ENCODE assay signal across 8 cellular contexts in genomic region chr22:37019309-37020191, GRCh38. TPM values are rescaled to one million over a fixed set of nuclear protein-coding genes. Genes with fewer than 3 reads are reported as not detected.
DNase-seq lines count a peak whose midpoint lies in the region; ATAC-seq, FAIRE-seq and TF ChIP-seq lines count a peak whose summit lies in the region.

MPST (plus strand) TSS chr22:37019742; CDS start chr22:37019837, 95 bp downstream.
TST (minus strand) TSS chr22:37019447; CDS start chr22:37018732, 715 bp downstream.

- in situ Hi-C loops in transverse colon (cut with MboI; ENCODE audit: low pct_ligation_motif_present in 1 of 4, low pct_unique_long_range_greater_than_20kb in 1 of 4, low sequenced_read_pairs in 3 of 4): no loop called here

- peak within 1 kb of the TSS; percentile 91 for H3K4me3 Mint-ChIP-seq in nephron progenitor cell

- TF ChIP-seq EP300 in transverse colon (IDR thresholded peaks at IDR 0.05; ENCODE audit: low read depth): no peak

- no peaks in the 10 kb centered on the region for H4K20me1 ChIP-seq in OCI-LY7 (ENCODE audit: insufficient read depth, low read length)

- peaks cover 6% of the 10 kb centered on the region for H3K36me3 Mint-ChIP-seq in nephron progenitor cell (ENCODE audit: low read depth)

- CTCF ChIA-PET in OCI-LY7 (lab: Charles Lee; ENCODE audit: unreplicated experiment): interaction anchor here (1.0 kb wide), 1 partner anchor 25 kb away, joined by 10 read pairs; no protein-coding TSS in a partner anchor

- H3K4me2 ChIP-seq in OCI-LY7 (ENCODE audit: low read length): peak within 1 kb of the TSS; percentile 85

- H3K9me2 ChIP-seq in OCI-LY7 (ENCODE audit: insufficient read depth, low read length): no peaks in the 10 kb centered on the region

- H3K27ac ChIP-seq in OCI-LY7 (ENCODE audit: low read depth, low read length, poor library complexity, severe bottlenecking): peak within 1 kb of the TSS; percentile 46
- H3K27ac ChIP-seq in transverse colon: peak within 1 kb of the TSS; percentile 92 to 99 (median 99)

- 0 to 2% methylated on average over 3 to 54 of the region's 107 CpGs for WGBS in transverse colon (ENCODE audit: low coverage in 1 of 2), 2 donors

- H2AFZ ChIP-seq in OCI-LY7 (ENCODE audit: low read length): peak within 1 kb of the TSS; percentile 96

- H3K27me3 ChIP-seq in transverse colon: no peaks in the 10 kb centered on the region

- peak within 1 kb of the TSS; percentile 92 for H3K4me3 ChIP-seq in AG09309 (ENCODE audit: control insufficient read depth, low read depth, low read length)
- H3K4me3 ChIP-seq in OCI-LY7 (ENCODE audit: low read depth, low read length, poor library complexity, severe bottlenecking): peak within 1 kb of the TSS; percentile 90
- H3K4me3 ChIP-seq in transverse colon: peak within 1 kb of the TSS; percentile 56 to 97 (median 93)

- H3K9me3 ChIP-seq in OCI-LY7 (ENCODE audit: low read length) (no peaks in the 10 kb centered on the region), transverse colon (no peaks in the 10 kb centered on the region)

- peaks cover 59% of the 10 kb centered on the region for H3K4me1 Mint-ChIP-seq in nephron progenitor cell

- intact Hi-C loops in OCI-LY7 (cut with micrococcal nuclease; ENCODE audit: unreplicated experiment): loop anchor here (5.0 kb wide), 1 partner anchor 157 kb away; the partner anchor contains the start of gene NCF4
- intact Hi-C loops in transverse colon (cut with DNase I; ENCODE audit: low total_unique reads): no loop called here

- ATAC-seq in GM18511 (IDR thresholded peaks at IDR 0.05; ENCODE audit: unreplicated experiment): peak; percentile 75
- peak; percentile 68 for ATAC-seq in HG03342 (IDR thresholded peaks at IDR 0.05; ENCODE audit: unreplicated experiment)

- DNase-seq in AG09309 (ENCODE audit: low read depth) (no peak), OCI-LY7 (ENCODE audit: low spot score) (peak; percentile 86), frontal cortex (ENCODE audit: low spot score in 2 of 2) (peak; percentile 89 to 93), nephron progenitor cell (peak; percentile 86), transverse colon (peak; percentile 84)
- DNase-seq in activated naive CD4-positive, alpha-beta T cell treated with Interleukin-2 at 50 U/mL for 16 hours: peak; percentile 45

- H3K27me3 Mint-ChIP-seq in nephron progenitor cell (ENCODE audit: low read depth, poor library complexity): peaks cover 3% of the 10 kb centered on the region

- H3K27ac Mint-ChIP-seq in nephron progenitor cell: peak within 1 kb of the TSS; percentile 72

- no TSS peak for BruUV-seq in OCI-LY7 (replicated peaks; lab: Mats Ljungman, UMichigan)

- no peaks in the 10 kb centered on the region for H3K9me3 Mint-ChIP-seq in nephron progenitor cell

- H3K36me3 ChIP-seq in OCI-LY7 (ENCODE audit: insufficient read depth, low read length) (no peaks in the 10 kb centered on the region), transverse colon (peaks cover 0 to 3% (median 0%) of the 10 kb centered on the region in 4 donors)

- H3K4me1 ChIP-seq in OCI-LY7 (ENCODE audit: insufficient read depth, low read length, poor library complexity, severe bottlenecking) (peaks cover 13% of the 10 kb centered on the region), transverse colon (peaks cover 46 to 80% (median 77%) of the 10 kb centered on the region in 4 donors)

- POLR2A ChIA-PET in OCI-LY7 (lab: Charles Lee): interaction anchor here (0.5 to 0.8 kb wide), 4 partner anchors 27 to 560 kb away, joined by 3 to 4 read pairs (median 3); partner anchors contain the start of genes EIF3D and LGALS2

- FAIRE-seq in frontal cortex (lab: Jason Lieb, UNC): no peak

- TF ChIP-seq POLR2A in transverse colon (IDR thresholded peaks at IDR 0.05): peak; percentile 80

- TF ChIP-seq CTCF in AG09309 (IDR thresholded peaks at IDR 0.05; ENCODE audit: control insufficient read depth, insufficient read depth, low read depth, low read length, missing control alignments) (no peak), OCI-LY7 (conservative IDR thresholded peaks at IDR 0.05; ENCODE audit: low read length) (peak; percentile 24; the same call in 1 of the 2 replicates), nephron progenitor cell (IDR thresholded peaks at IDR 0.05) (no peak), transverse colon (IDR thresholded peaks at IDR 0.05) (peak in 3 of 5 experiments; percentile 8 to 37 (median 15))

- peaks cover 6% of the 10 kb centered on the region; the same call in 1 of the 2 replicates for H3K79me2 ChIP-seq in OCI-LY7 (ENCODE audit: insufficient read depth, low read depth, low read length)

RNA-seq across cellular contexts. Expression of gene MPST, which starts in this region (rescaled TPM):
- total RNA-seq in OCI-LY7 (2014; rRNA removed; shearing (Covaris generic)): 105 and 124 TPM in 2 replicates
- 61.8 and 67.2 TPM in 2 replicates for total RNA-seq in OCI-LY7 (2022)
- 22.0 TPM for total RNA-seq in frontal cortex
- total RNA-seq in transverse colon: 100 to 1,000 TPM; 407 to 964 (median 541) TPM

RNA-seq across cellular contexts. Expression of gene TST, which starts in this region (rescaled TPM):
- 36.0 and 37.6 TPM in 2 replicates for total RNA-seq in OCI-LY7 (2014; rRNA removed; shearing (Covaris generic))
- total RNA-seq in OCI-LY7 (2022) (37.6 and 41.5 TPM in 2 replicates), frontal cortex (4.9 TPM), transverse colon (100 to 1,000 TPM; 246 to 719 (median 557) TPM)

Comparison
In these comparisons a context has a peak if more than half of its experiments do, and no peak if none do; other contexts are left out.
1. RNA of gene TST (total RNA-seq): 246 to 719 TPM in transverse colon; 36.0 to 41.5 TPM in OCI-LY7 and 4.9 TPM in frontal cortex (single experiment); every median in the first group is over 4 times any median in the second.
2. CTCF ChIP-seq: peak in OCI-LY7 (single experiment) and transverse colon (3 of 5); none in AG09309 (single experiment) and nephron progenitor cell (single experiment).
3. Peak in every context shown above with its lines, with median percentiles within 50 percentile points of each other: H3K4me3 ChIP-seq.